In the genomic region with DNA sequence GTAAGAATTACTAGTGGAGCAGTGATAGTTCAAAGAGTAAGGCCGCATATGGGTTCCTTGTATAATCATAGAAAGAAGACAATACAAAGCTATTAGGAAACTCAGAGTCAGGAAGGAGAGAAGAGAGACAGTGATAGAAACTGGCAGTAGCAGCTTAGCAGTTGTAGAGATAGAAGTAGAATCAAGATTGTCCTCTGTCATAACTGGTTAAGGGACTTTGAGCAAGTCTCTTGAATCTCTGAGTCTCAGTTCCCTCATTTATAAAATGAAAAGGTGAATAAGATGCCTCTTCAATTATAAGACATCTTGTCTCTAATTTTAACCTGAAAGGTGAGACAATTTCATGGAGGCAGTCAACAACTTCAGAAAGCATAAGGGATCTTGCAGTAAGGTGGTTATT, we compare ENCODE assay signal across 1 cellular context.
TF ChIP-seq lines count a peak whose summit lies in the region.

No MANE protein-coding gene starts in this region.

TF ChIP-seq in IMR-90, 13 proteins besides CTCF, POLR2A, EP300 and RAD21:
- TF ChIP-seq MXI1 (IDR thresholded peaks at IDR 0.05; ENCODE audit: borderline replicate concordance, low read depth, low read length) = no peak
- TF ChIP-seq SMC3 (IDR thresholded peaks at IDR 0.05; ENCODE audit: low read depth, low read length) = no peak
TF ChIP-seq in IMR-90: peak in this region for 0.
